ENCODE assay signal across 2 cellular contexts in the genomic region with DNA sequence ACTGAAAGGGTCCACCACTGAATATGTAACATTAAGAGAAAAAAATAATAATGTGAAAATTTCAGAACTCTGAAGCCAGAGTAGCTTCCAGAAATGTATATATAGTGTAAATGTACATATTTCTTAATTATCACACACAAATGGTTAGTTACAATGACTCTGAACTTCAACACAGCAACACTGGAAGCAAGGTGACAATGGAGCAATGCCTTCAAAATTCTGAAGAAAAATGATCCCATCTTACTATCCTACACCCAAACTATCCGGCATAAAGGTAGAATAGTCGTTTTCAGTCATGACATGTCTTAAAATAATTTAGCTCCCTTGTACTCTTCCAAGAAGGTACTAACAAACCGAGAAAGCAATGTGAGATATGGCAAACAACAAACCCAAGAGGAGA.
TF ChIP-seq lines count a peak whose summit lies in the region.

No MANE protein-coding gene starts in this region.

TF ChIP-seq in HepG2, 621 proteins besides CTCF, POLR2A, EP300 and RAD21:
- TF ChIP-seq KAT7 (CRISPR knock-in tag; IDR thresholded peaks at IDR 0.05; ENCODE audit: borderline replicate concordance) (no peak), GTF2F1 (IDR thresholded peaks at IDR 0.05; ENCODE audit: low read length) (no peak), ZNF317 (CRISPR knock-in tag; IDR thresholded peaks at IDR 0.05) (0 out of 2 replicates have a peak, but pooled peaks have one; percentile 28), ZMAT3 (CRISPR knock-in tag; conservative IDR thresholded peaks at IDR 0.05) (no peak), CBFB (CRISPR knock-in tag; IDR thresholded peaks at IDR 0.05) (no peak)

TF ChIP-seq in WTC11, 78 proteins besides CTCF, POLR2A, EP300 and RAD21:
- no peak for TF ChIP-seq MYBL2 (CRISPR knock-in tag; IDR thresholded peaks at IDR 0.05)
- TF ChIP-seq PREB (CRISPR knock-in tag; IDR thresholded peaks at IDR 0.05; ENCODE audit: borderline replicate concordance), result no peak
- no peak for TF ChIP-seq ZNF396 (CRISPR knock-in tag; IDR thresholded peaks at IDR 0.05; ENCODE audit: borderline replicate concordance)
- no peak for TF ChIP-seq NFE2L1 (CRISPR knock-in tag; IDR thresholded peaks at IDR 0.05)
- TF ChIP-seq ZNF512 (CRISPR knock-in tag; IDR thresholded peaks at IDR 0.05; ENCODE audit: borderline replicate concordance), result no peak
- TF ChIP-seq ETV6 (CRISPR knock-in tag; IDR thresholded peaks at IDR 0.05), result no peak
- TF ChIP-seq JUN (CRISPR knock-in tag; IDR thresholded peaks at IDR 0.05), result no peak
- no peak for TF ChIP-seq ELF4 (CRISPR knock-in tag; IDR thresholded peaks at IDR 0.05; ENCODE audit: low read depth)
- TF ChIP-seq ZNF219 (CRISPR knock-in tag; IDR thresholded peaks at IDR 0.05; ENCODE audit: borderline replicate concordance), result no peak
- TF ChIP-seq USF1 (CRISPR knock-in tag; IDR thresholded peaks at IDR 0.05), result no peak
- TF ChIP-seq, protein P1, sequence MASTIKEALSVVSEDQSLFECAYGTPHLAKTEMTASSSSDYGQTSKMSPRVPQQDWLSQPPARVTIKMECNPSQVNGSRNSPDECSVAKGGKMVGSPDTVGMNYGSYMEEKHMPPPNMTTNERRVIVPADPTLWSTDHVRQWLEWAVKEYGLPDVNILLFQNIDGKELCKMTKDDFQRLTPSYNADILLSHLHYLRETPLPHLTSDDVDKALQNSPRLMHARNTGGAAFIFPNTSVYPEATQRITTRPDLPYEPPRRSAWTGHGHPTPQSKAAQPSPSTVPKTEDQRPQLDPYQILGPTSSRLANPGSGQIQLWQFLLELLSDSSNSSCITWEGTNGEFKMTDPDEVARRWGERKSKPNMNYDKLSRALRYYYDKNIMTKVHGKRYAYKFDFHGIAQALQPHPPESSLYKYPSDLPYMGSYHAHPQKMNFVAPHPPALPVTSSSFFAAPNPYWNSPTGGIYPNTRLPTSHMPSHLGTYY (CRISPR knock-in tag; IDR thresholded peaks at IDR 0.05), result no peak
- no peak for TF ChIP-seq GTF2I (CRISPR knock-in tag; conservative IDR thresholded peaks at IDR 0.05)
- TF ChIP-seq FOXK1 (CRISPR knock-in tag; IDR thresholded peaks at IDR 0.05), result no peak
TF ChIP-seq in WTC11: peak in this region for 0.
